ENCODE assay signal across 1 cellular context in the genomic region with DNA sequence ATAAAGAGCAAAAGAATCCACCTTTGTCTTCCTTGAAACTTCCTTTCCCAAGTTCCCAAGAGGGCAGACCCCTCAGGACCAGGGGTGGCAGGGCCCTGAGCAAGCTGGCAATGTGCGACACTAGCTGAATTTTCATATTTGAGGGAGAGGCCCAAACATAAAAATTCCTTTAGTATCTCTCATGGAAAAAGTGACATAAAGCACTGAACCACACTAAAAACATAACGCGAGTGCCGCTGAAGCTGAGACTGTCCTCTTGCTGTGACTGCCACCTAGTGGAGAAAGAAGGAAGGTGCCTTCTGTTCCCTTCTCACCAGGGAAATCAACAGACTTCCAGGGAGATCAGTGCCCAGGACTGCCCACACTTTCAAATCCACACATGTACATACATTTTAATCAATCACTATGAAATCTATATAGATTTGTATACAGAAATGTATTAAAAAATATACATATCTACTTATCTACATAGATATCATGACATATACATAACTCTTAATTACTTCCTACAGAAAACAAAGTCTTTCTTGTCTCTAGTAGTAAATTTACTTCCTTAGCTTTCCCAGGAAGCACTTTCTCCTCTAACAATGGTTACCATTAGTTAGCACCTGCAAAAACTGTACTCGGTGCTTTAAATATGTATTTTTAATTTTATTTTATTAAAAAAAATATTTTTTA.
TF ChIP-seq lines count a peak whose summit lies in the region.

No MANE protein-coding gene starts in this region.

TF ChIP-seq in K562, 482 proteins besides CTCF, POLR2A, EP300 and RAD21 (continued from another document):
- TF ChIP-seq BHLHE40 (IDR thresholded peaks at IDR 0.05; ENCODE audit: low read length) (0 out of 2 replicates have a peak, but pooled peaks have one; percentile 22), PHTF2 (CRISPR knock-in tag; IDR thresholded peaks at IDR 0.05) (no peak), NELFE (IDR thresholded peaks at IDR 0.05; ENCODE audit: insufficient read depth, insufficient read length) (no peak), BRD9 (IDR thresholded peaks at IDR 0.05; ENCODE audit: low read depth, partially characterized antibody) (peak; percentile 46), PYGO2 (tag; IDR thresholded peaks at IDR 0.05) (no peak), CREM (IDR thresholded peaks at IDR 0.05; ENCODE audit: low read depth) (peak; percentile 51; the same call in 1 of the 2 replicates), SMARCE1 (IDR thresholded peaks at IDR 0.05) (no peak), XRCC5 (IDR thresholded peaks at IDR 0.05; ENCODE audit: low read depth, low read length) (0 out of 2 replicates have a peak, but pooled peaks have one; percentile 38), ZNF592 (IDR thresholded peaks at IDR 0.05) (0 out of 2 replicates have a peak, but pooled peaks have one; percentile 38), NFATC3 (IDR thresholded peaks at IDR 0.05) (no peak), JUND (IDR thresholded peaks at IDR 0.05; ENCODE audit: borderline replicate concordance, low read depth, low read length) (peak; percentile 63; the same call in 1 of the 2 replicates), JUND (tag; IDR thresholded peaks at IDR 0.05; ENCODE audit: borderline replicate concordance, low read depth, low read length) (peak; percentile 56; the same call in 2 of the 3 replicates), FOSL1 (tag; conservative IDR thresholded peaks at IDR 0.05) (peak; percentile 71), CBFB (CRISPR knock-in tag; IDR thresholded peaks at IDR 0.05) (no peak), ZNF785 (CRISPR knock-in tag; IDR thresholded peaks at IDR 0.05) (no peak), CTCFL (IDR thresholded peaks at IDR 0.05; ENCODE audit: borderline replicate concordance, insufficient read depth, low read depth, low read length, poor library complexity, severe bottlenecking) (peak; percentile 20), L3MBTL2 (IDR thresholded peaks at IDR 0.05) (0 out of 2 replicates have a peak, but pooled peaks have one; percentile 17), RCOR1 (IDR thresholded peaks at IDR 0.05; ENCODE audit: borderline replicate concordance in 1 of 2, low read depth in 2 of 2, low read length in 2 of 2) (peak in 1 of 2 experiments; percentile 24; a peak in 1 of 4 replicates), DEAF1 (CRISPR knock-in tag; IDR thresholded peaks at IDR 0.05) (peak; percentile 91), SRSF1 (IDR thresholded peaks at IDR 0.05; ENCODE audit: low read depth, low read length) (no peak), NBN (IDR thresholded peaks at IDR 0.05; ENCODE audit: low read depth) (peak; percentile 28; the same call in 1 of the 2 replicates), TCF7L2 (IDR thresholded peaks at IDR 0.05; ENCODE audit: low read depth, low read length) (no peak), SMC3 (conservative IDR thresholded peaks at IDR 0.05; ENCODE audit: insufficient read depth, low read depth, low read length) (peak; percentile 98), CC2D1A (IDR thresholded peaks at IDR 0.05) (peak; percentile 78; the same call in 1 of the 2 replicates), CREBBP (IDR thresholded peaks at IDR 0.05; ENCODE audit: low read depth, low read length) (no peak), JUN (IDR thresholded peaks at IDR 0.05; ENCODE audit: borderline replicate concordance, low read depth, low read length) (0 out of 2 replicates have a peak, but pooled peaks have one; percentile 44), JUN (CRISPR knock-in tag; IDR thresholded peaks at IDR 0.05; ENCODE audit: borderline replicate concordance) (no peak), CHD2 (IDR thresholded peaks at IDR 0.05; ENCODE audit: low read depth, low read length) (no peak), ATF7 (IDR thresholded peaks at IDR 0.05) (peak; percentile 60; the same call in 1 of the 2 replicates), CTBP1 (IDR thresholded peaks at IDR 0.05; ENCODE audit: borderline replicate concordance) (0 out of 2 replicates have a peak, but pooled peaks have one; percentile 14), ARID2 (IDR thresholded peaks at IDR 0.05) (peak; percentile 94), TEAD1 (CRISPR knock-in tag; IDR thresholded peaks at IDR 0.05) (0 out of 4 replicates have a peak, but pooled peaks of 1 of the 2 experiments have one; percentile 57), STAG1 (CRISPR knock-in tag; IDR thresholded peaks at IDR 0.05; ENCODE audit: borderline replicate concordance) (peak; percentile 76; the same call in 1 of the 2 replicates), ADNP (tag; IDR thresholded peaks at IDR 0.05) (peak; percentile 59; the same call in 1 of the 2 replicates), MAFG (tag; conservative IDR thresholded peaks at IDR 0.05) (no peak), BRCA1 (IDR thresholded peaks at IDR 0.05) (no peak), BRCA1 (CRISPR knock-in tag; IDR thresholded peaks at IDR 0.05) (no peak), SOX6 (IDR thresholded peaks at IDR 0.05) (0 out of 2 replicates have a peak, but pooled peaks have one; percentile 14), BCOR (IDR thresholded peaks at IDR 0.05) (0 out of 2 replicates have a peak, but pooled peaks have one; percentile 13), YBX1 (IDR thresholded peaks at IDR 0.05) (no peak)
- TF ChIP-seq, protein P1, sequence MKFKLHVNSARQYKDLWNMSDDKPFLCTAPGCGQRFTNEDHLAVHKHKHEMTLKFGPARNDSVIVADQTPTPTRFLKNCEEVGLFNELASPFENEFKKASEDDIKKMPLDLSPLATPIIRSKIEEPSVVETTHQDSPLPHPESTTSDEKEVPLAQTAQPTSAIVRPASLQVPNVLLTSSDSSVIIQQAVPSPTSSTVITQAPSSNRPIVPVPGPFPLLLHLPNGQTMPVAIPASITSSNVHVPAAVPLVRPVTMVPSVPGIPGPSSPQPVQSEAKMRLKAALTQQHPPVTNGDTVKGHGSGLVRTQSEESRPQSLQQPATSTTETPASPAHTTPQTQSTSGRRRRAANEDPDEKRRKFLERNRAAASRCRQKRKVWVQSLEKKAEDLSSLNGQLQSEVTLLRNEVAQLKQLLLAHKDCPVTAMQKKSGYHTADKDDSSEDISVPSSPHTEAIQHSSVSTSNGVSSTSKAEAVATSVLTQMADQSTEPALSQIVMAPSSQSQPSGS (CRISPR knock-in tag; IDR thresholded peaks at IDR 0.05) = no peak
- TF ChIP-seq, protein P2, sequence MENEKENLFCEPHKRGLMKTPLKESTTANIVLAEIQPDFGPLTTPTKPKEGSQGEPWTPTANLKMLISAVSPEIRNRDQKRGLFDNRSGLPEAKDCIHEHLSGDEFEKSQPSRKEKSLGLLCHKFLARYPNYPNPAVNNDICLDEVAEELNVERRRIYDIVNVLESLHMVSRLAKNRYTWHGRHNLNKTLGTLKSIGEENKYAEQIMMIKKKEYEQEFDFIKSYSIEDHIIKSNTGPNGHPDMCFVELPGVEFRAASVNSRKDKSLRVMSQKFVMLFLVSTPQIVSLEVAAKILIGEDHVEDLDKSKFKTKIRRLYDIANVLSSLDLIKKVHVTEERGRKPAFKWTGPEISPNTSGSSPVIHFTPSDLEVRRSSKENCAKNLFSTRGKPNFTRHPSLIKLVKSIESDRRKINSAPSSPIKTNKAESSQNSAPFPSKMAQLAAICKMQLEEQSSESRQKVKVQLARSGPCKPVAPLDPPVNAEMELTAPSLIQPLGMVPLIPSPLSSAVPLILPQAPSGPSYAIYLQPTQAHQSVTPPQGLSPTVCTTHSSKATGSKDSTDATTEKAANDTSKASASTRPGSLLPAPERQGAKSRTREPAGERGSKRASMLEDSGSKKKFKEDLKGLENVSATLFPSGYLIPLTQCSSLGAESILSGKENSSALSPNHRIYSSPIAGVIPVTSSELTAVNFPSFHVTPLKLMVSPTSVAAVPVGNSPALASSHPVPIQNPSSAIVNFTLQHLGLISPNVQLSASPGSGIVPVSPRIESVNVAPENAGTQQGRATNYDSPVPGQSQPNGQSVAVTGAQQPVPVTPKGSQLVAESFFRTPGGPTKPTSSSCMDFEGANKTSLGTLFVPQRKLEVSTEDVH (IDR thresholded peaks at IDR 0.05; ENCODE audit: low read depth, partially characterized antibody) = peak; percentile 28
- TF ChIP-seq, protein P3, sequence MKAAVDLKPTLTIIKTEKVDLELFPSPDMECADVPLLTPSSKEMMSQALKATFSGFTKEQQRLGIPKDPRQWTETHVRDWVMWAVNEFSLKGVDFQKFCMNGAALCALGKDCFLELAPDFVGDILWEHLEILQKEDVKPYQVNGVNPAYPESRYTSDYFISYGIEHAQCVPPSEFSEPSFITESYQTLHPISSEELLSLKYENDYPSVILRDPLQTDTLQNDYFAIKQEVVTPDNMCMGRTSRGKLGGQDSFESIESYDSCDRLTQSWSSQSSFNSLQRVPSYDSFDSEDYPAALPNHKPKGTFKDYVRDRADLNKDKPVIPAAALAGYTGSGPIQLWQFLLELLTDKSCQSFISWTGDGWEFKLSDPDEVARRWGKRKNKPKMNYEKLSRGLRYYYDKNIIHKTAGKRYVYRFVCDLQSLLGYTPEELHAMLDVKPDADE (conservative IDR thresholded peaks at IDR 0.05; ENCODE audit: control insufficient read depth, low read depth, low read length) = no peak
- TF ChIP-seq, protein P4, sequence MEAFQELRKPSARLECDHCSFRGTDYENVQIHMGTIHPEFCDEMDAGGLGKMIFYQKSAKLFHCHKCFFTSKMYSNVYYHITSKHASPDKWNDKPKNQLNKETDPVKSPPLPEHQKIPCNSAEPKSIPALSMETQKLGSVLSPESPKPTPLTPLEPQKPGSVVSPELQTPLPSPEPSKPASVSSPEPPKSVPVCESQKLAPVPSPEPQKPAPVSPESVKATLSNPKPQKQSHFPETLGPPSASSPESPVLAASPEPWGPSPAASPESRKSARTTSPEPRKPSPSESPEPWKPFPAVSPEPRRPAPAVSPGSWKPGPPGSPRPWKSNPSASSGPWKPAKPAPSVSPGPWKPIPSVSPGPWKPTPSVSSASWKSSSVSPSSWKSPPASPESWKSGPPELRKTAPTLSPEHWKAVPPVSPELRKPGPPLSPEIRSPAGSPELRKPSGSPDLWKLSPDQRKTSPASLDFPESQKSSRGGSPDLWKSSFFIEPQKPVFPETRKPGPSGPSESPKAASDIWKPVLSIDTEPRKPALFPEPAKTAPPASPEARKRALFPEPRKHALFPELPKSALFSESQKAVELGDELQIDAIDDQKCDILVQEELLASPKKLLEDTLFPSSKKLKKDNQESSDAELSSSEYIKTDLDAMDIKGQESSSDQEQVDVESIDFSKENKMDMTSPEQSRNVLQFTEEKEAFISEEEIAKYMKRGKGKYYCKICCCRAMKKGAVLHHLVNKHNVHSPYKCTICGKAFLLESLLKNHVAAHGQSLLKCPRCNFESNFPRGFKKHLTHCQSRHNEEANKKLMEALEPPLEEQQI (IDR thresholded peaks at IDR 0.05) = no peak
- TF ChIP-seq, protein P5, sequence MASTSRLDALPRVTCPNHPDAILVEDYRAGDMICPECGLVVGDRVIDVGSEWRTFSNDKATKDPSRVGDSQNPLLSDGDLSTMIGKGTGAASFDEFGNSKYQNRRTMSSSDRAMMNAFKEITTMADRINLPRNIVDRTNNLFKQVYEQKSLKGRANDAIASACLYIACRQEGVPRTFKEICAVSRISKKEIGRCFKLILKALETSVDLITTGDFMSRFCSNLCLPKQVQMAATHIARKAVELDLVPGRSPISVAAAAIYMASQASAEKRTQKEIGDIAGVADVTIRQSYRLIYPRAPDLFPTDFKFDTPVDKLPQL (IDR thresholded peaks at IDR 0.05; ENCODE audit: extremely low read depth, insufficient read length) = no peak
